Comparison of ENCODE assay signal across 17 cellular contexts in the genomic region with DNA sequence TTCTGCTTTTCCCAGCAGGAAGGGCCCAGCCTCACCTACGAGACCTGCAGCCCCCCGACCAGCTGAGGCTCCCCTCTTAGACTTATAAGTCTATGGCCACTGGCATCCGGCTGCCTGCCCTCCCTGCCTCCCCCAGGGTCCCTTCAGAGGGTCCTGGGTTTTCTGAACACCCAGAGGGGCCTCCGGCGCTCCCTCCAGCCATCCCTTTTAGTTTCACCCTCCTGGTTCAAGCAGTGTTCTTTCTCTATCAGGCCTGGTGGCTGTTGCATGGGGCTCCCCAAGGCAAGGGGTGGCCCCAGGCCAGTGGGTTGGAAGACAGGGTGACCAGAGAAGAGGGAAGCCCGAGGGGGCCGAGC. TPM values are rescaled to one million over a fixed set of nuclear protein-coding genes. Genes with fewer than 3 reads are reported as not detected.
DNase-seq lines count a peak whose midpoint lies in the region; ATAC-seq and TF ChIP-seq lines count a peak whose summit lies in the region.
"Had no signal": no experiment of that assay in that cellular context is flagged by ENCODE, and none has a peak within 500 bp of the region (broad histone marks: within the 10 kb centered on the region; RNA-seq: fewer than 3 reads in every experiment).

No MANE protein-coding gene starts in this region.

- TF ChIP-seq CTCF in Caco-2 (IDR thresholded peaks at IDR 0.05; ENCODE audit: insufficient read depth in 1 of 2, low read depth in 1 of 2, low read length in 1 of 2, severe bottlenecking in 1 of 2, unreplicated experiment in 1 of 2) (no peak), chondrocyte (IDR thresholded peaks at IDR 0.05) (no peak), neural progenitor cell (IDR thresholded peaks at IDR 0.05) (no peak), heart right ventricle (IDR thresholded peaks at IDR 0.05) (no peak)

- H3K4me1 ChIP-seq in Caco-2 (peaks cover 7% of the 10 kb centered on the region; the same call in 1 of the 2 replicates), neural progenitor cell (peaks cover 7% of the 10 kb centered on the region), heart right ventricle (peaks cover 2 to 20% (median 13%) of the 10 kb centered on the region in 9 donors)
- H3K4me1 ChIP-seq: HAP-1 had no signal

- H3K27ac ChIP-seq in neural progenitor cell (no peak overlapping the region), heart right ventricle (no peak overlapping the region)

- H3K9ac ChIP-seq in neural progenitor cell = no peak overlapping the region

- peaks cover 24% of the 10 kb centered on the region for H4K20me1 ChIP-seq in neural progenitor cell (ENCODE audit: low read depth)

- H3K4me1 Mint-ChIP-seq in Caco-2 (ENCODE audit: low read depth, unreplicated experiment) = peaks cover 8% of the 10 kb centered on the region
- peaks cover 17% of the 10 kb centered on the region for H3K4me1 Mint-ChIP-seq in T-helper 17 cell
- peaks cover 10% of the 10 kb centered on the region for H3K4me1 Mint-ChIP-seq in chondrocyte (ENCODE audit: low read depth)
- peaks cover 13% of the 10 kb centered on the region for H3K4me1 Mint-ChIP-seq in neural progenitor cell

- H3K27me3 Mint-ChIP-seq in Caco-2 (ENCODE audit: insufficient read depth, unreplicated experiment) = no peaks in the 10 kb centered on the region
- H3K27me3 Mint-ChIP-seq in T-helper 17 cell = peaks cover 7% of the 10 kb centered on the region
- H3K27me3 Mint-ChIP-seq in chondrocyte (ENCODE audit: low read depth) = no peaks in the 10 kb centered on the region
- peaks cover 5% of the 10 kb centered on the region for H3K27me3 Mint-ChIP-seq in neural progenitor cell (ENCODE audit: insufficient read depth, low read depth)

- no peak overlapping the region for H2AFZ ChIP-seq in neural progenitor cell (replicated peaks)
- H2AFZ ChIP-seq: GM23338 had no signal

- intact Hi-C loops in Caco-2 (cut with micrococcal nuclease; ENCODE audit: unreplicated experiment) (no loop called here), heart right ventricle (cut with DNase I) (no loop called here)

- no peak for ATAC-seq in T-helper 17 cell
- no peak for ATAC-seq in HG03457 (IDR thresholded peaks at IDR 0.05; ENCODE audit: unreplicated experiment)
- no peak for ATAC-seq in heart right ventricle

- no peak overlapping the region for H3K4me3 ChIP-seq in Caco-2 (ENCODE audit: low read depth, low read length)
- H3K4me3 ChIP-seq in neural progenitor cell = no peak overlapping the region
- H3K4me3 ChIP-seq in heart right ventricle = no peak overlapping the region
- H3K4me3 ChIP-seq: GM23338, HAP-1 had no signal

- H3F3A ChIP-seq in neural progenitor cell (ENCODE audit: low read depth) = peaks cover 16% of the 10 kb centered on the region

- H3K4me3 Mint-ChIP-seq in Caco-2 (ENCODE audit: unreplicated experiment) (no peak overlapping the region), T-helper 17 cell (peak overlapping the region; percentile 57), chondrocyte (ENCODE audit: unreplicated experiment) (no peak overlapping the region), neural progenitor cell (no peak overlapping the region)
- H3K4me3 Mint-ChIP-seq: B cell; CD4-positive, alpha-beta T cell had no signal

- H3K36me3 Mint-ChIP-seq in Caco-2 (ENCODE audit: insufficient read depth, unreplicated experiment) (peaks cover 43% of the 10 kb centered on the region), T-helper 17 cell (ENCODE audit: low read depth) (peaks cover 4% of the 10 kb centered on the region), chondrocyte (ENCODE audit: low read depth) (peaks cover 15% of the 10 kb centered on the region), neural progenitor cell (peaks cover 20% of the 10 kb centered on the region)

- H3K9me3 ChIP-seq in Caco-2 (no peaks in the 10 kb centered on the region), T-helper 17 cell (ENCODE audit: control insufficient read depth, low read length, poor library complexity, severe bottlenecking) (no peaks in the 10 kb centered on the region), neural progenitor cell (ENCODE audit: low read depth) (no peaks in the 10 kb centered on the region), heart right ventricle (no peaks in the 10 kb centered on the region)
- H3K9me3 ChIP-seq: HAP-1 had no signal

- no peaks in the 10 kb centered on the region for H3K79me2 ChIP-seq in neural progenitor cell (ENCODE audit: low read depth)

- peak overlapping the region; percentile 69 for H3K27ac Mint-ChIP-seq in Caco-2 (ENCODE audit: unreplicated experiment)
- no peak overlapping the region for H3K27ac Mint-ChIP-seq in T-helper 17 cell
- H3K27ac Mint-ChIP-seq in chondrocyte (ENCODE audit: unreplicated experiment) = peak overlapping the region; percentile 63
- peak overlapping the region; percentile 33 for H3K27ac Mint-ChIP-seq in neural progenitor cell
- H3K27ac Mint-ChIP-seq: B cell had no signal

- CTCF ChIA-PET in Caco-2 (lab: Charles Lee) = interaction anchor here (1.1 to 1.9 kb wide), 2 partner anchors 13 to 94 kb away, joined by 4 to 6 read pairs; partner anchors contain the start of gene BBLN

- H3K27me3 ChIP-seq in Caco-2 (replicated peaks; ENCODE audit: control insufficient read depth, insufficient read depth, low read length) (no peaks in the 10 kb centered on the region), neural progenitor cell (peaks cover 23% of the 10 kb centered on the region), heart right ventricle (peaks cover 0 to 31% (median 8%) of the 10 kb centered on the region in 7 donors)

- BruUV-seq in Caco-2 (replicated peaks; lab: Mats Ljungman, UMichigan) = no TSS peak

- WGBS in heart right ventricle, 2 donors = 93 to 94% methylated on average over 7 of the region's 7 CpGs

- H3K9me3 Mint-ChIP-seq in Caco-2 (ENCODE audit: unreplicated experiment) (no peaks in the 10 kb centered on the region), chondrocyte (ENCODE audit: low read depth) (no peaks in the 10 kb centered on the region), neural progenitor cell (no peaks in the 10 kb centered on the region)
- H3K9me3 Mint-ChIP-seq: CD4-positive, alpha-beta T cell; GM23338 had no signal

- POLR2A ChIA-PET in Caco-2 (lab: Charles Lee) = no interaction called here

- DNase-seq in Caco-2 = no peak
- no peak for DNase-seq in T-helper 17 cell
- DNase-seq in chondrocyte (ENCODE audit: low spot score) = no peak
- no peak for DNase-seq in neural progenitor cell (ENCODE audit: low spot score)
- no peak for DNase-seq in COR-L47 (lab: John Stamatoyannopoulos, UW)
- no peak for DNase-seq in cortex of kidney (lab: John Stamatoyannopoulos, UW)
- no peak for DNase-seq in heart right ventricle
- DNase-seq: ACHN; C1 segment of cervical spinal cord; CD4-positive, alpha-beta T cell; DMS153; DMS79 treated with DMSO at 0.1 percent for 48 hours; EL had no signal

- H3K36me3 ChIP-seq in Caco-2 (ENCODE audit: control insufficient read depth, insufficient read depth, low read length) (no peaks in the 10 kb centered on the region), neural progenitor cell (no peaks in the 10 kb centered on the region), heart right ventricle (peaks cover 0 to 36% (median 21%) of the 10 kb centered on the region in 9 donors)

- no peak overlapping the region for H3K4me2 ChIP-seq in neural progenitor cell

RNA-seq across cellular contexts. Expression of gene GOLGA2, which starts 21.8 kb away (rescaled TPM):
- total RNA-seq in Caco-2 (2022) (97.7 and 102 TPM in 2 replicates), T-helper 17 cell (10 to 100 TPM; 50.0 to 60.5 TPM), chondrocyte (201 to 243 TPM (median 210 TPM) in 3 replicates), neural progenitor cell (ENCODE audit: low replicate concordance) (25.2 and 37.5 TPM in 2 replicates), heart right ventricle (100 to 1,000 TPM in 1 of 10 donors, 10 to 100 TPM in 9; 78.0 to 101 (median 89.1) TPM)
- 10 to 100 TPM; 85.7 to 91.8 TPM for polyA plus RNA-seq in heart right ventricle

RNA-seq across cellular contexts. Expression of gene SWI5, which starts 22.1 kb away (rescaled TPM):
- total RNA-seq in Caco-2 (2022) (18.0 and 19.8 TPM in 2 replicates), T-helper 17 cell (10 to 100 TPM in 1 of 2 donors, 1 to 10 TPM in 1; 6.1 to 10.3 TPM), chondrocyte (29.4 to 33.7 TPM (median 31.7 TPM) in 3 replicates), neural progenitor cell (ENCODE audit: low replicate concordance) (15.0 and 21.5 TPM in 2 replicates), heart right ventricle (10 to 100 TPM; 13.9 to 23.8 (median 20.8) TPM)
- 10 to 100 TPM; 17.0 to 46.3 TPM for polyA plus RNA-seq in heart right ventricle

RNA-seq across cellular contexts. Expression of gene DNM1, which starts 50.8 kb away (rescaled TPM):
- total RNA-seq in Caco-2 (2022) = 3.9 and 5.2 TPM in 2 replicates
- 1 to 10 TPM; 1.3 to 2.2 TPM for total RNA-seq in T-helper 17 cell
- total RNA-seq in chondrocyte = 87.0 to 127 TPM (median 91.9 TPM) in 3 replicates
- total RNA-seq in neural progenitor cell (ENCODE audit: low replicate concordance) = 30.1 and 52.7 TPM in 2 replicates
- total RNA-seq in heart right ventricle = 1 to 10 TPM; 2.1 to 7.7 (median 3.9) TPM
- polyA plus RNA-seq in heart right ventricle = 10 to 100 TPM in 1 of 2 donors, 1 to 10 TPM in 1; 2.5 to 13.7 TPM
